In the genomic region with DNA sequence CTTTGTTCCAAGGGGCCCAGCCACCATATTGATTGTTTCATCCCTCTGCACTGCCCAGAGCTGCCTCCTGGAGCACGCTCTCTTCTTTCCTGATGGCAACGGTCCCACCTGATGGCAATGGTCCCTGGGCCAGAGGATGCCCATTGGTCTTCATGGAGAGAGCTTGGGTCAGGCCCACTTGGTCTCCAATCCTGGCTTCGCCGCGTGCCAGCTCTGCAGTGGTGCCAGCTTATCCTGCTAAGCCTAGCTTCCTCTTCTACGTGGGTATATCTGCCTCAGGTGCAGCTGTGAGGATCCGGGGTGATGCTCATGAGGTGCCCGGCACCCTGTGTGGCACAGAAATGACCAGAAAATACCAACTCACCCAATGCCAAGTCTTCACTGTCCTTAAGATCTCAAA, we compare ENCODE assay signal across 17 cellular contexts.
A peak's percentile ranks its signal among the peaks of the same experiment; 100 is the strongest.
DNase-seq lines count a peak whose midpoint lies in the region; ATAC-seq, FAIRE-seq and TF ChIP-seq lines count a peak whose summit lies in the region.
"Had no signal": no experiment of that assay in that cellular context is flagged by ENCODE, and none has a peak within 500 bp of the region (broad histone marks: within the 10 kb centered on the region; RNA-seq: fewer than 3 reads in every experiment).

No MANE protein-coding gene starts in this region.

- TF ChIP-seq CTCF in astrocyte (IDR thresholded peaks at IDR 0.05; ENCODE audit: insufficient read depth, low read depth, low read length) (no peak), lower leg skin (IDR thresholded peaks at IDR 0.05) (no peak), osteocyte (IDR thresholded peaks at IDR 0.05) (no peak), HFFc6 (IDR thresholded peaks at IDR 0.05) (no peak)

- H3K4me3 Mint-ChIP-seq in astrocyte (ENCODE audit: unreplicated experiment), result no peak overlapping the region
- no peak overlapping the region for H3K4me3 Mint-ChIP-seq in osteocyte (ENCODE audit: unreplicated experiment)
- H3K4me3 Mint-ChIP-seq in HFFc6, result no peak overlapping the region
- H3K4me3 Mint-ChIP-seq: CD4-positive, alpha-beta T cell; GM23338 had no signal

- no peak for FAIRE-seq in astrocyte (lab: Jason Lieb, UNC)
- FAIRE-seq: A204.1, D721Med, G401.6, HepG2 had no signal

- H3K27me3 ChIP-seq in astrocyte (ENCODE audit: insufficient read depth, low read length), result no peaks in the 10 kb centered on the region

- no peaks in the 10 kb centered on the region for H4K20me1 ChIP-seq in astrocyte (ENCODE audit: insufficient read depth, low read length)

- no peak for TF ChIP-seq POLR2A in lower leg skin (IDR thresholded peaks at IDR 0.05)

- H3K9me3 Mint-ChIP-seq in astrocyte (ENCODE audit: unreplicated experiment) (no peaks in the 10 kb centered on the region), osteocyte (ENCODE audit: unreplicated experiment) (no peaks in the 10 kb centered on the region), HFFc6 (no peaks in the 10 kb centered on the region)
- H3K9me3 Mint-ChIP-seq: CD4-positive, alpha-beta T cell; GM23338 had no signal

- DNase-seq in astrocyte (ENCODE audit: low read depth) (no peak), lower leg skin (ENCODE audit: low spot score in 2 of 2) (peak; percentile 5 to 71), osteocyte (ENCODE audit: extremely low spot score, unreplicated experiment) (peak; percentile 69), HFFc6 (no peak)
- DNase-seq in activated T-cell treated with anti-CD3 and anti-CD28 coated beads, Interleukin-2, amount 50 U/mL, for 48 hours, result no peak
- DNase-seq: AML-193; Caco-2; CD4-positive, alpha-beta T cell; H7 had no signal

- H3K9me3 ChIP-seq in astrocyte (ENCODE audit: insufficient read depth, low read depth, low read length), result no peaks in the 10 kb centered on the region
- H3K9me3 ChIP-seq: Caco-2 had no signal

- H3K27ac Mint-ChIP-seq in astrocyte (ENCODE audit: unreplicated experiment) (no peak overlapping the region), osteocyte (ENCODE audit: unreplicated experiment) (no peak overlapping the region), HFFc6 (no peak overlapping the region)
- H3K27ac Mint-ChIP-seq: CD4-positive, alpha-beta T cell; GM23338 had no signal

- H3K4me2 ChIP-seq in astrocyte (ENCODE audit: low read length), result no peak overlapping the region
- H3K4me2 ChIP-seq: GM23338 had no signal

- H3K4me1 ChIP-seq in astrocyte (ENCODE audit: insufficient read depth, low read length), result peaks cover 24% of the 10 kb centered on the region
- H3K4me1 ChIP-seq: Caco-2 had no signal

- WGBS in lower leg skin, 2 donors, result 91 to 93% methylated on average over 8 of the region's 8 CpGs

- H3K4me3 ChIP-seq in astrocyte (ENCODE audit: insufficient read depth, low read depth, low read length) (no peak overlapping the region), lower leg skin (ENCODE audit: low read depth, poor library complexity, severe bottlenecking) (no peak overlapping the region)
- H3K4me3 ChIP-seq: GM23338 had no signal

- no peak overlapping the region for H3K9ac ChIP-seq in astrocyte (ENCODE audit: low read length)

- H3K27me3 Mint-ChIP-seq in astrocyte (ENCODE audit: low read depth, unreplicated experiment) (peaks cover 2% of the 10 kb centered on the region), osteocyte (ENCODE audit: unreplicated experiment) (no peaks in the 10 kb centered on the region), HFFc6 (ENCODE audit: insufficient read depth) (peaks cover 3% of the 10 kb centered on the region)

- no peaks in the 10 kb centered on the region for H3K36me3 Mint-ChIP-seq in astrocyte (ENCODE audit: low read depth, unreplicated experiment)
- no peaks in the 10 kb centered on the region for H3K36me3 Mint-ChIP-seq in osteocyte (ENCODE audit: unreplicated experiment)
- peaks cover 5% of the 10 kb centered on the region; the same call in 1 of the 2 replicates for H3K36me3 Mint-ChIP-seq in HFFc6 (ENCODE audit: low read depth)

- peak overlapping the region; percentile 21 for H3K27ac ChIP-seq in astrocyte (ENCODE audit: low read depth, low read length)
- H3K27ac ChIP-seq: C4-2B had no signal

- H3K4me1 Mint-ChIP-seq in astrocyte (ENCODE audit: low read depth, unreplicated experiment) (peaks cover 14% of the 10 kb centered on the region), osteocyte (ENCODE audit: unreplicated experiment) (peaks cover 11% of the 10 kb centered on the region), HFFc6 (ENCODE audit: low read depth) (peaks cover 67% of the 10 kb centered on the region)

- H2AFZ ChIP-seq in astrocyte (ENCODE audit: low read depth, low read length), result no peak overlapping the region
- H2AFZ ChIP-seq: GM23338 had no signal

- intact Hi-C loops in lower leg skin (cut with DNase I; ENCODE audit: low total_unique reads), result no loop called here

- no peaks in the 10 kb centered on the region for H3K79me2 ChIP-seq in astrocyte (ENCODE audit: insufficient read depth, low read length)

- H3K36me3 ChIP-seq in astrocyte (ENCODE audit: insufficient read depth, low read length), result no peaks in the 10 kb centered on the region

- no peak for ATAC-seq in GM18520 (IDR thresholded peaks at IDR 0.05; ENCODE audit: unreplicated experiment)
- ATAC-seq: GM23338, HCT116, HepG2 had no signal

Comparison
In these comparisons a context has a peak if more than half of its experiments do, and no peak if none do; other contexts are left out.
1. DNase-seq: peak in lower leg skin (2 of 2) and osteocyte (single experiment); none in astrocyte (single experiment), HFFc6 (single experiment) and activated T-cell treated with anti-CD3 and anti-CD28 coated beads, Interleukin-2, amount 50 U/mL, for 48 hours (0 of 2).